Comparison of ENCODE assay signal across 31 cellular contexts in genomic region chr14:95339301-95339865, GRCh38. TPM values are rescaled to one million over a fixed set of nuclear protein-coding genes. Genes with fewer than 3 reads are reported as not detected.
DNase-seq lines count a peak whose midpoint lies in the region; FAIRE-seq and TF ChIP-seq lines count a peak whose summit lies in the region.
"Had no signal": no experiment of that assay in that cellular context is flagged by ENCODE, and none has a peak within 500 bp of the region (broad histone marks: within the 10 kb centered on the region; RNA-seq: fewer than 3 reads in every experiment).

No MANE protein-coding gene starts in this region.

- CTCF ChIA-PET in RWPE1 (lab: Yijun Ruan, JAX), result no interaction called here

- H3K4me1 ChIP-seq in Peyer's patch (no peaks in the 10 kb centered on the region), duodenal mucosa (ENCODE audit: control insufficient read depth in 1 of 2, insufficient read depth in 2 of 2, low read length in 2 of 2) (peaks cover 16 to 21% of the 10 kb centered on the region in 2 donors), liver (ENCODE audit: control insufficient read depth in 4 of 4, insufficient read depth in 4 of 4, low read length in 3 of 4) (peaks cover 0 to 32% (median 13%) of the 10 kb centered on the region in 4 donors), small intestine (ENCODE audit: control insufficient read depth in 2 of 2, insufficient read depth in 1 of 2, low read depth in 1 of 2, low read length in 1 of 2) (peaks cover 0 to 2% of the 10 kb centered on the region in 2 donors)
- H3K4me1 ChIP-seq: BLaER1, gastrocnemius medialis had no signal

- H3K27ac ChIP-seq in Peyer's patch (peak overlapping the region in 3 of 4 donors; percentile 54 to 90 (median 78)), duodenal mucosa (ENCODE audit: low read depth, low read length) (peak overlapping the region; percentile 3), liver (ENCODE audit: low read depth in 1 of 2, low read length in 2 of 2) (peak overlapping the region; percentile 76 to 86), small intestine (ENCODE audit: low read depth in 1 of 2, low read length in 1 of 2) (peak overlapping the region; percentile 73 to 97), RWPE1 (no peak overlapping the region)
- H3K27ac ChIP-seq: BLaER1, dorsolateral prefrontal cortex, gastrocnemius medialis, upper lobe of left lung had no signal

- TF ChIP-seq POLR2A in Peyer's patch (IDR thresholded peaks at IDR 0.05), result peak in 1 of 2 donors; percentile 12
- TF ChIP-seq POLR2A in GM12891 (IDR thresholded peaks at IDR 0.05; ENCODE audit: low read depth, low read length), result no peak

- TF ChIP-seq CTCF in Peyer's patch (IDR thresholded peaks at IDR 0.05), result no peak
- no peak for TF ChIP-seq CTCF in liver (IDR thresholded peaks at IDR 0.05; ENCODE audit: low read depth, low read length, missing input control)
- TF ChIP-seq CTCF in RWPE1 (conservative IDR thresholded peaks at IDR 0.05; ENCODE audit: low read depth), result no peak

- POLR2A ChIA-PET in RWPE1 (lab: Yijun Ruan, JAX; ENCODE audit: low non-redundant PET), result no interaction called here

- peak; percentile 33 to 54 for TF ChIP-seq RAD21 in liver (IDR thresholded peaks at IDR 0.05)

- DNase-seq in Peyer's patch (peak in 2 of 3 donors; percentile 84 to 87), small intestine (peak; percentile 92), RWPE1 (ENCODE audit: low spot score) (no peak), activated T-cell treated with anti-CD3 and anti-CD28 coated beads for 4 hours (no peak), COLO668 (lab: John Stamatoyannopoulos, UW; ENCODE audit: unreplicated experiment) (no peak), GM12891 (ENCODE audit: insufficient read length, low spot score) (no peak)
- DNase-seq: activated B cell treated with CpG ODN at 0.5 μM for 24 hours; activated CD4-positive, alpha-beta T cell treated with anti-CD3 and anti-CD28 coated beads, Interleukin-2, amount 10 ng/mL, durations not matched to agents 7 days and 5 days; activated gamma-delta T cell; activated naive CD8-positive, alpha-beta T cell treated with anti-CD3 and anti-CD28 coated beads, Interleukin-2, amount 10 ng/mL, durations not matched to agents 7 days and 5 days; activated T-cell treated with anti-CD3 and anti-CD28 coated beads, Interleukin-2, amount 50 U/mL, for 24 hours; COR-L47; dorsolateral prefrontal cortex; gastrocnemius medialis; H7; left cardiac atrium; mesenchymal stem cell; naive thymus-derived CD4-positive, alpha-beta T cell; NCI-H1092; NCI-H1694; RPMI8226; stimulated activated CD4-positive, alpha-beta T cell treated with anti-CD3 and anti-CD28 coated beads, Interleukin-15, amount 100 ng/mL, for 24 hours; stimulated activated CD4-positive, alpha-beta T cell treated with anti-CD3 and anti-CD28 coated beads, Interleukin-4, amount 100 ng/mL, for 4 hours; substantia nigra; T-helper 1 cell; upper lobe of left lung had no signal

- 29% methylated on average over 10 of the region's 10 CpGs for WGBS in liver
- WGBS in small intestine, 3 donors, result 8 to 54% (median 21%) methylated on average over 10 of the region's 10 CpGs

- H3K36me3 ChIP-seq in Peyer's patch, result no peaks in the 10 kb centered on the region
- H3K36me3 ChIP-seq in duodenal mucosa (ENCODE audit: control insufficient read depth in 1 of 2, insufficient read depth in 2 of 2, low read length in 2 of 2), result no peaks in the 10 kb centered on the region
- no peaks in the 10 kb centered on the region for H3K36me3 ChIP-seq in liver (ENCODE audit: control insufficient read depth in 4 of 4, insufficient read depth in 3 of 4, low read depth in 1 of 4, low read length in 3 of 4)
- H3K36me3 ChIP-seq in small intestine (ENCODE audit: control insufficient read depth in 2 of 2, insufficient read depth in 2 of 2, low read length in 2 of 2), result no peaks in the 10 kb centered on the region
- H3K36me3 ChIP-seq: BLaER1, gastrocnemius medialis, upper lobe of left lung had no signal

- no peaks in the 10 kb centered on the region for H3K27me3 ChIP-seq in Peyer's patch
- H3K27me3 ChIP-seq in duodenal mucosa (ENCODE audit: control insufficient read depth in 1 of 2, insufficient read depth in 2 of 2, low read length in 2 of 2), result no peaks in the 10 kb centered on the region
- no peaks in the 10 kb centered on the region for H3K27me3 ChIP-seq in liver (ENCODE audit: control insufficient read depth in 4 of 4, insufficient read depth in 4 of 4, low read length in 3 of 4)
- no peaks in the 10 kb centered on the region for H3K27me3 ChIP-seq in small intestine (ENCODE audit: control insufficient read depth in 2 of 2, insufficient read depth in 2 of 2, low read length in 2 of 2)
- H3K27me3 ChIP-seq: BLaER1, upper lobe of left lung had no signal

- H3K9ac ChIP-seq in duodenal mucosa (ENCODE audit: low read depth in 1 of 2, low read length in 2 of 2) (peak overlapping the region in 1 of 2 donors; percentile 48), liver (ENCODE audit: low read depth in 1 of 2, low read length in 2 of 2) (peak overlapping the region in 1 of 2 donors; percentile 39)
- H3K9ac ChIP-seq: BLaER1 had no signal

- peak overlapping the region in 2 of 4 donors; percentile 19 to 24 for H3K4me3 ChIP-seq in Peyer's patch
- H3K4me3 ChIP-seq in duodenal mucosa (ENCODE audit: low read depth in 1 of 2, low read length in 2 of 2), result peak overlapping the region; percentile 12 to 53
- peak overlapping the region in 1 of 3 donors; percentile 9 for H3K4me3 ChIP-seq in liver (ENCODE audit: low read depth in 1 of 3, low read length in 3 of 3)
- H3K4me3 ChIP-seq in small intestine (ENCODE audit: low read depth in 1 of 2, low read length in 2 of 2), result no peak overlapping the region
- H3K4me3 ChIP-seq: BLaER1, dorsolateral prefrontal cortex, gastrocnemius medialis, GM12878, upper lobe of left lung had no signal

- no peaks in the 10 kb centered on the region for H3K9me3 ChIP-seq in Peyer's patch
- peaks cover 0 to 3% of the 10 kb centered on the region in 2 donors for H3K9me3 ChIP-seq in duodenal mucosa (ENCODE audit: control insufficient read depth in 1 of 2, low read length in 2 of 2)
- no peaks in the 10 kb centered on the region for H3K9me3 ChIP-seq in liver (ENCODE audit: control insufficient read depth in 4 of 4, low read length in 3 of 4)
- H3K9me3 ChIP-seq in small intestine (ENCODE audit: control insufficient read depth, low read depth), result no peaks in the 10 kb centered on the region
- H3K9me3 ChIP-seq: BLaER1, gastrocnemius medialis, upper lobe of left lung had no signal

- FAIRE-seq in small intestine (lab: Jason Lieb, UNC) (no peak), GM12891 (lab: Jason Lieb, UNC) (no peak)
- FAIRE-seq: astrocyte, GM12878 had no signal

TF ChIP-seq in liver, 16 proteins besides CTCF, POLR2A, EP300 and RAD21 (continues in another document):
- TF ChIP-seq HNF4A (conservative IDR thresholded peaks at IDR 0.05), result peak; percentile 91 to 93
- no peak for TF ChIP-seq YY1 (IDR thresholded peaks at IDR 0.05)
- TF ChIP-seq MAX (IDR thresholded peaks at IDR 0.05), result peak; percentile 71
- TF ChIP-seq FOXA2 (IDR thresholded peaks at IDR 0.05), result no peak
- TF ChIP-seq HNF4G (IDR thresholded peaks at IDR 0.05), result peak; percentile 87
- TF ChIP-seq TAF1 (conservative IDR thresholded peaks at IDR 0.05), result peak; percentile 50

TF ChIP-seq in GM12891, 5 proteins besides CTCF, POLR2A, EP300 and RAD21:
- TF ChIP-seq PAX5 (IDR thresholded peaks at IDR 0.05; ENCODE audit: insufficient read depth, low read length, severe bottlenecking) (no peak), TAF1 (IDR thresholded peaks at IDR 0.05; ENCODE audit: low read depth, low read length) (no peak), SPI1 (IDR thresholded peaks at IDR 0.05; ENCODE audit: low read depth, low read length) (no peak), POU2F2 (IDR thresholded peaks at IDR 0.05; ENCODE audit: low read depth, low read length) (no peak), POLR2AphosphoS5 (IDR thresholded peaks at IDR 0.05; ENCODE audit: low read depth, low read length) (no peak)

RNA-seq across cellular contexts. Expression of gene CLMN, which starts 19.7 kb away (rescaled TPM):
- 10 to 100 TPM; 18.7 to 38.8 (median 36.4) TPM for total RNA-seq in Peyer's patch
- 10 to 100 TPM in 1 of 2 donors, 1 to 10 TPM in 1; 6.0 to 40.1 TPM for total RNA-seq in liver
- 10 to 100 TPM in 1 of 2 donors, 1 to 10 TPM in 1; 8.2 to 41.1 TPM for polyA plus RNA-seq in liver
- 1 to 10 TPM; 2.9 to 8.2 (median 3.2) TPM for polyA plus RNA-seq in small intestine
- polyA plus RNA-seq in GM12891 (2012; ENCODE audit: low read depth, missing spikeins), result 15.1 TPM

Comparison
In these comparisons a context has a peak if more than half of its experiments do, and no peak if none do; other contexts are left out.
1. DNase-seq: peak in Peyer's patch (2 of 3) and small intestine (single experiment); none in RWPE1 (single experiment), activated T-cell treated with anti-CD3 and anti-CD28 coated beads for 4 hours (single experiment), COLO668 (single experiment) and GM12891 (single experiment).
2. H3K4me3 ChIP-seq: peak in duodenal mucosa (2 of 2); none in small intestine (0 of 2).